Comparison of ENCODE assay signal across 20 cellular contexts in genomic region chr6:166972101-166972500, GRCh38. TPM values are rescaled to one million over a fixed set of nuclear protein-coding genes. Genes with fewer than 3 reads are reported as not detected.
DNase-seq lines count a peak whose midpoint lies in the region; ATAC-seq, FAIRE-seq and TF ChIP-seq lines count a peak whose summit lies in the region.
"Had no signal": no experiment of that assay in that cellular context is flagged by ENCODE, and none has a peak within 500 bp of the region (broad histone marks: within the 10 kb centered on the region; RNA-seq: fewer than 3 reads in every experiment).

No MANE protein-coding gene starts in this region.

- H3K9me3 ChIP-seq in BLaER1, result peaks cover 16% of the 10 kb centered on the region; the same call in 1 of the 2 replicates
- peaks cover 0 to 32% (median 20%) of the 10 kb centered on the region in 11 experiments; a peak in 15 of 22 replicates for H3K9me3 ChIP-seq in BLaER1 treated with 17β-estradiol and CSF1 and Interleukin-3, amounts not matched to agents 10 nM and 100 nM (replicated peaks in 1 of 11)
- no peaks in the 10 kb centered on the region for H3K9me3 ChIP-seq in T-helper 17 cell (ENCODE audit: control insufficient read depth, low read length, poor library complexity, severe bottlenecking)
- H3K9me3 ChIP-seq in naive thymus-derived CD4-positive, alpha-beta T cell (ENCODE audit: control insufficient read depth in 2 of 3, low read length in 3 of 3), result no peaks in the 10 kb centered on the region

- H3K4me3 Mint-ChIP-seq in T-helper 17 cell, result no peak overlapping the region
- H3K4me3 Mint-ChIP-seq in naive thymus-derived CD4-positive, alpha-beta T cell, result peak overlapping the region in 1 of 10 donors; percentile 70
- no peak overlapping the region for H3K4me3 Mint-ChIP-seq in stimulated activated effector memory CD8-positive, alpha-beta T cell treated with anti-CD3 and anti-CD28 coated beads, Interleukin-12 subunit alpha, Interleukin-12 subunit beta, amount 100 ng/mL, for 72 hours
- H3K4me3 Mint-ChIP-seq: CD14-positive monocyte; CD4-positive, alpha-beta T cell; CD8-positive, alpha-beta memory T cell; GM23338; H9; HFFc6 had no signal

- CTCF ChIA-PET in naive thymus-derived CD4-positive, alpha-beta T cell (lab: Charles Lee), result interaction anchor here (0.9 to 2.2 kb wide), 2 partner anchors 15 to 197 kb away, joined by 3 to 7 read pairs; partner anchors contain the start of gene RNASET2

- no peak for DNase-seq in T-helper 17 cell
- no peak for DNase-seq in naive thymus-derived CD4-positive, alpha-beta T cell
- no peak for DNase-seq in stimulated activated effector memory CD8-positive, alpha-beta T cell treated with anti-CD3 and anti-CD28 coated beads, Interleukin-12 subunit alpha, Interleukin-12 subunit beta, amount 100 ng/mL, for 72 hours (ENCODE audit: low spot score in 2 of 2)
- DNase-seq in GM12891 (ENCODE audit: insufficient read length, low spot score), result no peak
- DNase-seq in NCI-H2029 (lab: John Stamatoyannopoulos, UW), result no peak
- DNase-seq: CD4-positive, alpha-beta T cell; CD8-positive, alpha-beta memory T cell; DMS 273 treated with DMSO at 0.1 percent for 48 hours; DMS79; GDM1; H9; HFFc6 had no signal

- H3K9me3 Mint-ChIP-seq in naive thymus-derived CD4-positive, alpha-beta T cell, result peaks cover 0 to 7% (median 1%) of the 10 kb centered on the region in 11 donors
- H3K9me3 Mint-ChIP-seq in stimulated activated effector memory CD8-positive, alpha-beta T cell treated with anti-CD3 and anti-CD28 coated beads, Interleukin-12 subunit alpha, Interleukin-12 subunit beta, amount 100 ng/mL, for 72 hours, result peaks cover 3% of the 10 kb centered on the region
- H3K9me3 Mint-ChIP-seq: CD8-positive, alpha-beta memory T cell had no signal

- H3K4me1 ChIP-seq in BLaER1, result peaks cover 39% of the 10 kb centered on the region
- H3K4me1 ChIP-seq in BLaER1 treated with 17β-estradiol and CSF1 and Interleukin-3, amounts not matched to agents 10 nM and 100 nM, result peaks cover 36 to 49% (median 40%) of the 10 kb centered on the region in 10 experiments
- H3K4me1 ChIP-seq in naive thymus-derived CD4-positive, alpha-beta T cell (ENCODE audit: control insufficient read depth in 2 of 2, insufficient read depth in 2 of 2, low read length in 2 of 2), result peaks cover 6 to 27% of the 10 kb centered on the region in 2 donors

- no peak for FAIRE-seq in GM12891 (lab: Jason Lieb, UNC)
- FAIRE-seq: D721Med, GM12878, GM18507 had no signal

- H3K4me2 ChIP-seq in BLaER1, result peak overlapping the region; percentile 61
- H3K4me2 ChIP-seq in BLaER1 treated with 17β-estradiol and CSF1 and Interleukin-3, amounts not matched to agents 10 nM and 100 nM, result peak overlapping the region; percentile 47 to 78 (median 72); a peak in 21 of 22 replicates

- POLR2A ChIA-PET in naive thymus-derived CD4-positive, alpha-beta T cell (lab: Charles Lee), result interaction anchor here (1.2 to 12.8 kb wide), 3 partner anchors 11 to 17 kb away, joined by 3 to 245 read pairs (median 11); partner anchors contain the start of gene RNASET2

- no peak for TF ChIP-seq POLR2A in GM12891 (IDR thresholded peaks at IDR 0.05; ENCODE audit: low read depth, low read length)

- intact Hi-C loops in naive thymus-derived CD4-positive, alpha-beta T cell (cut with micrococcal nuclease), result loop anchor here in 1 of 2 donors (2.0 kb wide), 1 partner anchor 15 kb away; the partner anchor contains the start of gene RNASET2

- peak overlapping the region; percentile 60 for H3K27ac Mint-ChIP-seq in T-helper 17 cell
- peak overlapping the region in 6 of 9 donors; percentile 19 to 97 (median 90) for H3K27ac Mint-ChIP-seq in naive thymus-derived CD4-positive, alpha-beta T cell
- H3K27ac Mint-ChIP-seq in stimulated activated effector memory CD8-positive, alpha-beta T cell treated with anti-CD3 and anti-CD28 coated beads, Interleukin-12 subunit alpha, Interleukin-12 subunit beta, amount 100 ng/mL, for 72 hours, result no peak overlapping the region
- H3K27ac Mint-ChIP-seq: CD14-positive monocyte; CD4-positive, alpha-beta T cell; GM23338; HFFc6 had no signal

- peaks cover 50% of the 10 kb centered on the region for H3K36me3 ChIP-seq in BLaER1
- peaks cover 0 to 89% (median 53%) of the 10 kb centered on the region in 11 experiments; a peak in 18 of 22 replicates for H3K36me3 ChIP-seq in BLaER1 treated with 17β-estradiol and CSF1 and Interleukin-3, amounts not matched to agents 10 nM and 100 nM
- H3K36me3 ChIP-seq in naive thymus-derived CD4-positive, alpha-beta T cell (ENCODE audit: control insufficient read depth in 2 of 3, insufficient read depth in 3 of 3, low read length in 3 of 3), result no peaks in the 10 kb centered on the region

- no peak overlapping the region for H3K9ac ChIP-seq in BLaER1
- no peak overlapping the region for H3K9ac ChIP-seq in BLaER1 treated with 17β-estradiol and CSF1 and Interleukin-3, amounts not matched to agents 10 nM and 100 nM

- H3K36me3 Mint-ChIP-seq in T-helper 17 cell (ENCODE audit: low read depth), result no peaks in the 10 kb centered on the region
- peaks cover 5 to 46% (median 10%) of the 10 kb centered on the region in 5 donors for H3K36me3 Mint-ChIP-seq in naive thymus-derived CD4-positive, alpha-beta T cell
- no peaks in the 10 kb centered on the region for H3K36me3 Mint-ChIP-seq in stimulated activated effector memory CD8-positive, alpha-beta T cell treated with anti-CD3 and anti-CD28 coated beads, Interleukin-12 subunit alpha, Interleukin-12 subunit beta, amount 100 ng/mL, for 72 hours

- peak overlapping the region; percentile 69 for H3K27ac ChIP-seq in BLaER1
- H3K27ac ChIP-seq in BLaER1 treated with 17β-estradiol and CSF1 and Interleukin-3, amounts not matched to agents 10 nM and 100 nM, result peak overlapping the region in 8 of 11 experiments; percentile 0 to 81 (median 74); a peak in 9 of 22 replicates
- H3K27ac ChIP-seq in naive thymus-derived CD4-positive, alpha-beta T cell (ENCODE audit: low read depth, low read length), result no peak overlapping the region

- H3K4me3 ChIP-seq in BLaER1, result no peak overlapping the region
- H3K4me3 ChIP-seq in BLaER1 treated with 17β-estradiol and CSF1 and Interleukin-3, amounts not matched to agents 10 nM and 100 nM, result no peak overlapping the region
- no peak overlapping the region for H3K4me3 ChIP-seq in naive thymus-derived CD4-positive, alpha-beta T cell (ENCODE audit: low read length)
- H3K4me3 ChIP-seq: GM12878, GM23338 had no signal

- no peak for ATAC-seq in T-helper 17 cell
- ATAC-seq in naive thymus-derived CD4-positive, alpha-beta T cell, result no peak
- ATAC-seq in HG03025 (IDR thresholded peaks at IDR 0.05; ENCODE audit: low FRiP score, unreplicated experiment), result no peak
- no peak for ATAC-seq in stimulated activated effector memory CD8-positive, alpha-beta T cell treated with anti-CD3 and anti-CD28 coated beads, Interleukin-12 subunit alpha, Interleukin-12 subunit beta, amount 100 ng/mL, for 72 hours
- ATAC-seq: GM12878 had no signal

- H4K20me1 ChIP-seq in BLaER1, result no peaks in the 10 kb centered on the region
- no peaks in the 10 kb centered on the region for H4K20me1 ChIP-seq in BLaER1 treated with 17β-estradiol and CSF1 and Interleukin-3, amounts not matched to agents 10 nM and 100 nM

- no peaks in the 10 kb centered on the region for H3K27me3 ChIP-seq in BLaER1
- H3K27me3 ChIP-seq in BLaER1 treated with 17β-estradiol and CSF1 and Interleukin-3, amounts not matched to agents 10 nM and 100 nM, result no peaks in the 10 kb centered on the region
- no peaks in the 10 kb centered on the region for H3K27me3 ChIP-seq in naive thymus-derived CD4-positive, alpha-beta T cell (ENCODE audit: control insufficient read depth in 2 of 2, insufficient read depth in 2 of 2, low read length in 2 of 2)

- H3K4me1 Mint-ChIP-seq in T-helper 17 cell, result peaks cover 25% of the 10 kb centered on the region
- H3K4me1 Mint-ChIP-seq in naive thymus-derived CD4-positive, alpha-beta T cell, result peaks cover 13 to 64% (median 20%) of the 10 kb centered on the region in 7 donors
- H3K4me1 Mint-ChIP-seq in stimulated activated effector memory CD8-positive, alpha-beta T cell treated with anti-CD3 and anti-CD28 coated beads, Interleukin-12 subunit alpha, Interleukin-12 subunit beta, amount 100 ng/mL, for 72 hours, result peaks cover 11% of the 10 kb centered on the region

- no peaks in the 10 kb centered on the region for H3K27me3 Mint-ChIP-seq in T-helper 17 cell
- no peaks in the 10 kb centered on the region for H3K27me3 Mint-ChIP-seq in naive thymus-derived CD4-positive, alpha-beta T cell
- H3K27me3 Mint-ChIP-seq: CD4-positive, alpha-beta T cell; CD8-positive, alpha-beta memory T cell had no signal

TF ChIP-seq in GM12891, 5 proteins besides CTCF, POLR2A, EP300 and RAD21:
- TF ChIP-seq SPI1 (IDR thresholded peaks at IDR 0.05; ENCODE audit: low read depth, low read length) (no peak), PAX5 (IDR thresholded peaks at IDR 0.05; ENCODE audit: insufficient read depth, low read length, severe bottlenecking) (no peak), POU2F2 (IDR thresholded peaks at IDR 0.05; ENCODE audit: low read depth, low read length) (no peak)
TF ChIP-seq in GM12891: peak in this region for 0.

RNA-seq across cellular contexts. Expression of gene RNASET2, which starts 15.8 kb away (rescaled TPM):
- 100 to 1,000 TPM; 245 to 340 TPM for total RNA-seq in T-helper 17 cell
- 100 to 1,000 TPM; 147 to 332 (median 264) TPM for total RNA-seq in naive thymus-derived CD4-positive, alpha-beta T cell
- 100 to 1,000 TPM; 521 to 683 TPM for polyA plus RNA-seq in naive thymus-derived CD4-positive, alpha-beta T cell
- 229 TPM for polyA plus RNA-seq in GM12891 (2012; ENCODE audit: low read depth, missing spikeins)

RNA-seq across cellular contexts. Expression of gene CEP43, which starts 27.1 kb away (rescaled TPM):
- total RNA-seq in T-helper 17 cell, result 10 to 100 TPM; 19.8 to 24.0 TPM
- total RNA-seq in naive thymus-derived CD4-positive, alpha-beta T cell, result 10 to 100 TPM; 11.5 to 17.6 (median 15.5) TPM
- polyA plus RNA-seq in naive thymus-derived CD4-positive, alpha-beta T cell, result 1 to 10 TPM; 3.3 to 3.8 TPM
- polyA plus RNA-seq in GM12891 (2012; ENCODE audit: low read depth, missing spikeins), result 14.7 TPM
